ENCODE assay signal across 21 cellular contexts in the genomic region with DNA sequence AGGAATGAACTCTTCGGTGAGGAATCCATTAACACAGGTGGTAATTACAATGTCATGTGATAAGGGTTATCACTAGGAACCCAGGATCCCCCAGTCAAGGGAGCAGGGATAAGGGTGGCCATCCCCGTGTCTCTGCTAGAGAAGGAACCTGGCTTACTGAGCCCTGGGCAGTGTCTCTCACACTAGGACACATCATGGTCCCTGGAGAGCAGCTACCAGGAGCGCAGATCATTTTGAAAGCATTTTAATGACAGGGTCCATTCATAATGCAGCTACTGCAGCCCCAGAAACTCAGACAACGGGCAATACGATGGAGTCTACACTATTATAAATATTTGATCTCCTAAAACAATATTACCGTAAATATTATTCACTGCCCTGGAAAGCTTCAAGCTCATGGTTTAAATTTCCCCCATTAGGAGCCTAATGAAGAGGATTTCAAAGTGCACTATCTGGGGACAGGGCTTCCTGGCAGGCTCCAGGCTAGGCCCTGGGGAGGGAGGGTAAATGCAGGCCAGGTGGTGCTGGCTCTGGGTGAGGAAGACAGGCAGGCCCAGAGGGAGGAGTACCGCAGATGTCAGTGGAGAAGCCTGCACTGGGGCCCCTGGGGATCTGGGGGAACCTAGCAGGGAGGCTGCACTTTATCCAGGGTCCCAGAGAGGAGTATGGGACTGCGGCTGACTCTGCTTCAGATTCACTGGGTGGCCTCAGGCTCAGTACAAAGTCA. TPM values are rescaled to one million over a fixed set of nuclear protein-coding genes. Genes with fewer than 3 reads are reported as not detected.
A peak's percentile ranks its signal among the peaks of the same experiment; 100 is the strongest.
DNase-seq lines count a peak whose midpoint lies in the region; ATAC-seq and TF ChIP-seq lines count a peak whose summit lies in the region.
"Had no signal": no experiment of that assay in that cellular context is flagged by ENCODE, and none has a peak within 500 bp of the region (broad histone marks: within the 10 kb centered on the region; RNA-seq: fewer than 3 reads in every experiment).

No MANE protein-coding gene starts in this region.

- H4K20me1 ChIP-seq in GM23338 (replicated peaks; ENCODE audit: insufficient read depth) (no peaks in the 10 kb centered on the region), neural progenitor cell (ENCODE audit: low read depth) (no peaks in the 10 kb centered on the region)

- DNase-seq in NCI-H82 (lab: John Stamatoyannopoulos, UW) (peak; percentile 39), NCI-H82 treated with DMSO at 0.1 percent for 48 hours (lab: John Stamatoyannopoulos, UW; ENCODE audit: unreplicated experiment) (no peak), GM23338 (ENCODE audit: low spot score) (no peak), NCI-H69 (lab: John Stamatoyannopoulos, UW) (peak; percentile 38), neural progenitor cell (ENCODE audit: low spot score) (no peak), cerebellum (ENCODE audit: low spot score) (no peak)
- DNase-seq in activated naive CD4-positive, alpha-beta T cell treated with Interleukin-2 at 50 U/mL for 16 hours = no peak
- DNase-seq: 8988T, AML-193, EL, GF-D8, MM.1S, NCI-H1092, NCI-H2081, NCI-H446 treated with DMSO at 0.1 percent for 48 hours, NCI-H526 treated with DMSO at 0.1 percent for 48 hours, SIG-M5, T-helper 1 cell had no signal

- H3K4me3 ChIP-seq in GM23338 = no peak overlapping the region
- H3K4me3 ChIP-seq in neural progenitor cell = no peak overlapping the region
- H3K4me3 ChIP-seq: K562 had no signal

- H3K4me2 ChIP-seq in GM23338 (no peak overlapping the region), neural progenitor cell (no peak overlapping the region)

- H3K9me3 Mint-ChIP-seq in GM23338 (no peaks in the 10 kb centered on the region), neural progenitor cell (no peaks in the 10 kb centered on the region)

- H3K36me3 Mint-ChIP-seq in GM23338 (ENCODE audit: low read depth) (no peaks in the 10 kb centered on the region), neural progenitor cell (no peaks in the 10 kb centered on the region)

- H3K36me3 ChIP-seq in GM23338 (ENCODE audit: insufficient read depth) (no peaks in the 10 kb centered on the region), neural progenitor cell (no peaks in the 10 kb centered on the region)

- no peaks in the 10 kb centered on the region for H3K27me3 ChIP-seq in GM23338 (ENCODE audit: insufficient read depth)
- no peaks in the 10 kb centered on the region for H3K27me3 ChIP-seq in neural progenitor cell

- H3K27ac Mint-ChIP-seq in GM23338 (no peak overlapping the region), neural progenitor cell (peak overlapping the region; percentile 64)

- H3K4me1 Mint-ChIP-seq in GM23338 = peaks cover 11% of the 10 kb centered on the region
- H3K4me1 Mint-ChIP-seq in neural progenitor cell = peaks cover 25% of the 10 kb centered on the region

- ATAC-seq in GM23338 = no peak; the same call in 2 of the 3 replicates
- ATAC-seq in HG03135 (IDR thresholded peaks at IDR 0.05; ENCODE audit: unreplicated experiment) = no peak
- ATAC-seq: K562, Panc1 had no signal

- H3K4me1 ChIP-seq in GM23338 (ENCODE audit: insufficient read depth) = no peaks in the 10 kb centered on the region; the same call in 1 of the 2 replicates
- H3K4me1 ChIP-seq in neural progenitor cell = no peaks in the 10 kb centered on the region

- H2AFZ ChIP-seq in GM23338 (peak overlapping the region; percentile 95; the same call in 1 of the 2 replicates), neural progenitor cell (replicated peaks) (peak overlapping the region; percentile 87)

- H3F3A ChIP-seq in GM23338 (replicated peaks; ENCODE audit: low read depth) (no peaks in the 10 kb centered on the region), neural progenitor cell (ENCODE audit: low read depth) (no peaks in the 10 kb centered on the region)

- H3K27me3 Mint-ChIP-seq in GM23338 (ENCODE audit: insufficient read depth, low read depth, poor library complexity) = peaks cover 14% of the 10 kb centered on the region
- H3K27me3 Mint-ChIP-seq in neural progenitor cell (ENCODE audit: insufficient read depth, low read depth) = peaks cover 5% of the 10 kb centered on the region

- TF ChIP-seq CTCF in GM23338 (conservative IDR thresholded peaks at IDR 0.05; ENCODE audit: low read depth in 2 of 2) (no peak), neural progenitor cell (IDR thresholded peaks at IDR 0.05) (no peak)

- no peaks in the 10 kb centered on the region for H3K9me3 ChIP-seq in neural progenitor cell (ENCODE audit: low read depth)

- H3K79me2 ChIP-seq in GM23338 (replicated peaks; ENCODE audit: insufficient read depth) (no peaks in the 10 kb centered on the region), neural progenitor cell (ENCODE audit: low read depth) (no peaks in the 10 kb centered on the region)

- H3K4me3 Mint-ChIP-seq in GM23338 = no peak overlapping the region
- H3K4me3 Mint-ChIP-seq in neural progenitor cell = no peak overlapping the region

- H3K27ac ChIP-seq in GM23338 (ENCODE audit: low read depth) (no peak overlapping the region), neural progenitor cell (no peak overlapping the region)

- H3K9ac ChIP-seq in neural progenitor cell = no peak overlapping the region

- no peaks in the 10 kb centered on the region for H3K9me2 ChIP-seq in GM23338 (ENCODE audit: insufficient read depth)

TF ChIP-seq in GM23338, 12 proteins besides CTCF, POLR2A, EP300 and RAD21 (continues in another document):
- TF ChIP-seq ZNF114 (CRISPR knock-in tag; IDR thresholded peaks at IDR 0.05) = no peak
- no peak for TF ChIP-seq EZH2phosphoT487 (IDR thresholded peaks at IDR 0.05; ENCODE audit: unreplicated experiment)
- TF ChIP-seq, protein P1, sequence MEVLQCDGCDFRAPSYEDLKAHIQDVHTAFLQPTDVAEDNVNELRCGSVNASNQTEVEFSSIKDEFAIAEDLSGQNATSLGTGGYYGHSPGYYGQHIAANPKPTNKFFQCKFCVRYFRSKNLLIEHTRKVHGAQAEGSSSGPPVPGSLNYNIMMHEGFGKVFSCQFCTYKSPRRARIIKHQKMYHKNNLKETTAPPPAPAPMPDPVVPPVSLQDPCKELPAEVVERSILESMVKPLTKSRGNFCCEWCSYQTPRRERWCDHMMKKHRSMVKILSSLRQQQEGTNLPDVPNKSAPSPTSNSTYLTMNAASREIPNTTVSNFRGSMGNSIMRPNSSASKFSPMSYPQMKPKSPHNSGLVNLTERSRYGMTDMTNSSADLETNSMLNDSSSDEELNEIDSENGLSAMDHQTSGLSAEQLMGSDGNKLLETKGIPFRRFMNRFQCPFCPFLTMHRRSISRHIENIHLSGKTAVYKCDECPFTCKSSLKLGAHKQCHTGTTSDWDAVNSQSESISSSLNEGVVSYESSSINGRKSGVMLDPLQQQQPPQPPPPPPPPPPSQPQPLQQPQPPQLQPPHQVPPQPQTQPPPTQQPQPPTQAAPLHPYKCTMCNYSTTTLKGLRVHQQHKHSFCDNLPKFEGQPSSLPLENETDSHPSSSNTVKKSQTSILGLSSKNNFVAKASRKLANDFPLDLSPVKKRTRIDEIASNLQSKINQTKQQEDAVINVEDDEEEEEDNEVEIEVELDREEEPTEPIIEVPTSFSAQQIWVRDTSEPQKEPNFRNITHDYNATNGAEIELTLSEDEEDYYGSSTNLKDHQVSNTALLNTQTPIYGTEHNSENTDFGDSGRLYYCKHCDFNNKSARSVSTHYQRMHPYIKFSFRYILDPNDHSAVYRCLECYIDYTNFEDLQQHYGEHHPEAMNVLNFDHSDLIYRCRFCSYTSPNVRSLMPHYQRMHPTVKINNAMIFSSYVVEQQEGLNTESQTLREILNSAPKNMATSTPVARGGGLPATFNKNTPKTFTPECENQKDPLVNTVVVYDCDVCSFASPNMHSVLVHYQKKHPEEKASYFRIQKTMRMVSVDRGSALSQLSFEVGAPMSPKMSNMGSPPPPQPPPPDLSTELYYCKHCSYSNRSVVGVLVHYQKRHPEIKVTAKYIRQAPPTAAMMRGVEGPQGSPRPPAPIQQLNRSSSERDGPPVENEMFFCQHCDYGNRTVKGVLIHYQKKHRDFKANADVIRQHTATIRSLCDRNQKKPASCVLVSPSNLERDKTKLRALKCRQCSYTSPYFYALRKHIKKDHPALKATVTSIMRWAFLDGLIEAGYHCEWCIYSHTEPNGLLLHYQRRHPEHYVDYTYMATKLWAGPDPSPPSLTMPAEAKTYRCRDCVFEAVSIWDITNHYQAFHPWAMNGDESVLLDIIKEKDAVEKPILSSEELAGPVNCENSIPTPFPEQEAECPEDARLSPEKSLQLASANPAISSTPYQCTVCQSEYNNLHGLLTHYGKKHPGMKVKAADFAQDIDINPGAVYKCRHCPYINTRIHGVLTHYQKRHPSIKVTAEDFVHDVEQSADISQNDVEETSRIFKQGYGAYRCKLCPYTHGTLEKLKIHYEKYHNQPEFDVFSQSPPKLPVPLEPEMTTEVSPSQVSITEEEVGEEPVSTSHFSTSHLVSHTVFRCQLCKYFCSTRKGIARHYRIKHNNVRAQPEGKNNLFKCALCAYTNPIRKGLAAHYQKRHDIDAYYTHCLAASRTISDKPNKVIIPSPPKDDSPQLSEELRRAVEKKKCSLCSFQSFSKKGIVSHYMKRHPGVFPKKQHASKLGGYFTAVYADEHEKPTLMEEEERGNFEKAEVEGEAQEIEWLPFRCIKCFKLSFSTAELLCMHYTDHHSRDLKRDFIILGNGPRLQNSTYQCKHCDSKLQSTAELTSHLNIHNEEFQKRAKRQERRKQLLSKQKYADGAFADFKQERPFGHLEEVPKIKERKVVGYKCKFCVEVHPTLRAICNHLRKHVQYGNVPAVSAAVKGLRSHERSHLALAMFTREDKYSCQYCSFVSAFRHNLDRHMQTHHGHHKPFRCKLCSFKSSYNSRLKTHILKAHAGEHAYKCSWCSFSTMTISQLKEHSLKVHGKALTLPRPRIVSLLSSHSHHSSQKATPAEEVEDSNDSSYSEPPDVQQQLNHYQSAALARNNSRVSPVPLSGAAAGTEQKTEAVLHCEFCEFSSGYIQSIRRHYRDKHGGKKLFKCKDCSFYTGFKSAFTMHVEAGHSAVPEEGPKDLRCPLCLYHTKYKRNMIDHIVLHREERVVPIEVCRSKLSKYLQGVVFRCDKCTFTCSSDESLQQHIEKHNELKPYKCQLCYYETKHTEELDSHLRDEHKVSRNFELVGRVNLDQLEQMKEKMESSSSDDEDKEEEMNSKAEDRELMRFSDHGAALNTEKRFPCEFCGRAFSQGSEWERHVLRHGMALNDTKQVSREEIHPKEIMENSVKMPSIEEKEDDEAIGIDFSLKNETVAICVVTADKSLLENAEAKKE (CRISPR knock-in tag; IDR thresholded peaks at IDR 0.05) = no peak
- no peak for TF ChIP-seq EZH2 (IDR thresholded peaks at IDR 0.05; ENCODE audit: low read depth, unreplicated experiment)
- TF ChIP-seq NANOG (IDR thresholded peaks at IDR 0.05; ENCODE audit: borderline replicate concordance) = no peak
- TF ChIP-seq CREB1 (CRISPR knock-in tag; IDR thresholded peaks at IDR 0.05; ENCODE audit: low read depth) = no peak
- TF ChIP-seq ZNF331 (CRISPR knock-in tag; IDR thresholded peaks at IDR 0.05; ENCODE audit: low read depth) = no peak
- TF ChIP-seq POLR2AphosphoS5 (IDR thresholded peaks at IDR 0.05; ENCODE audit: low read depth) = no peak

RNA-seq across cellular contexts. Expression of a gene that starts 52.6 kb away (rescaled TPM):
- 0.23 and 0.38 TPM in 2 replicates for total RNA-seq in GM23338 (2014; rRNA removed; shearing (Covaris generic))
- polyA plus RNA-seq in GM23338 (2016; fragmentation: Nextera tagmentation; extraction: Ambion mirVana) = 0.16 and 0.21 TPM in 2 replicates
- 0.77 and 0.92 TPM in 2 replicates for total RNA-seq in neural progenitor cell (ENCODE audit: low replicate concordance)
- 0.27 TPM for total RNA-seq in cerebellum

Comparison
In these comparisons a context has a peak if more than half of its experiments do, and no peak if none do; other contexts are left out.
1. DNase-seq: peak in NCI-H82 (single experiment) and NCI-H69 (single experiment); none in NCI-H82 treated with DMSO at 0.1 percent for 48 hours (single experiment), GM23338 (single experiment), neural progenitor cell (single experiment), activated naive CD4-positive, alpha-beta T cell treated with Interleukin-2 at 50 U/mL for 16 hours (single experiment) and cerebellum (single experiment).